ENCODE assay signal across 25 cellular contexts in genomic region chr2:23456881-23457760, GRCh38.
DNase-seq lines count a peak whose midpoint lies in the region; ATAC-seq, FAIRE-seq and TF ChIP-seq lines count a peak whose summit lies in the region.
"Had no signal": no experiment of that assay in that cellular context is flagged by ENCODE, and none has a peak within 500 bp of the region (broad histone marks: within the 10 kb centered on the region; RNA-seq: fewer than 3 reads in every experiment).

No MANE protein-coding gene starts in this region.

- no TSS peak for BruUV-seq in HepG2 (replicated peaks; lab: Mats Ljungman, UMichigan)

- CTCF ChIA-PET in HepG2 (lab: Yijun Ruan, JAX; ENCODE audit: low intra/inter-chr PET ratio, low total read pairs): no interaction called here

- peaks cover 0 to 4% of the 10 kb centered on the region in 2 donors for H3K4me1 ChIP-seq in right atrium auricular region
- H3K4me1 ChIP-seq in heart left ventricle: peaks cover 0 to 22% (median 0%) of the 10 kb centered on the region in 12 donors
- H3K4me1 ChIP-seq in astrocyte (ENCODE audit: insufficient read depth, low read length): peaks cover 11% of the 10 kb centered on the region
- no peaks in the 10 kb centered on the region for H3K4me1 ChIP-seq in HepG2 (ENCODE audit: insufficient read depth, low read length)
- H3K4me1 ChIP-seq in aorta (ENCODE audit: control insufficient read depth in 1 of 2, insufficient read depth in 2 of 2, low read length in 2 of 2): no peaks in the 10 kb centered on the region
- H3K4me1 ChIP-seq: Caco-2 had no signal

- FAIRE-seq in astrocyte (lab: Jason Lieb, UNC) (no peak), HepG2 (lab: Jason Lieb, UNC) (no peak)
- FAIRE-seq: keratinocyte had no signal

- no peaks in the 10 kb centered on the region for H3K36me3 ChIP-seq in right atrium auricular region
- H3K36me3 ChIP-seq in heart left ventricle: no peaks in the 10 kb centered on the region
- H3K36me3 ChIP-seq in astrocyte (ENCODE audit: insufficient read depth, low read length): no peaks in the 10 kb centered on the region
- H3K36me3 ChIP-seq in HepG2 (replicated peaks in 1 of 2; ENCODE audit: control insufficient read depth in 1 of 2, insufficient read depth in 2 of 2, low read length in 2 of 2): no peaks in the 10 kb centered on the region
- no peaks in the 10 kb centered on the region for H3K36me3 ChIP-seq in aorta (ENCODE audit: control insufficient read depth in 1 of 2, insufficient read depth in 2 of 2, low read length in 1 of 2)
- H3K36me3 ChIP-seq: gastrocnemius medialis, SJSA1, upper lobe of left lung had no signal

- no peak overlapping the region for H3K4me3 Mint-ChIP-seq in astrocyte (ENCODE audit: unreplicated experiment)
- no peak overlapping the region for H3K4me3 Mint-ChIP-seq in activated T-helper 1 cell treated with anti-CD3 and anti-CD28 coated beads, Interleukin-12 subunit alpha, Interleukin-12 subunit beta, Interleukin-2, Interleukin-4 antibody, amounts not matched to agents 30 ng/mL and 10 ng/mL and 1 ng/mL, durations not matched to agents 14 hours and 24 hours and 36 hours
- H3K4me3 Mint-ChIP-seq: activated CD4-positive, alpha-beta T cell treated with anti-CD3 and anti-CD28 coated beads, Interleukin-2, amount 10 ng/mL, durations not matched to agents 24 days and 14 days; activated naive CD4-positive, alpha-beta T cell treated with anti-CD3 and anti-CD28 coated beads, Interleukin-2, amount 10 ng/mL, durations not matched to agents 7 days and 5 days; activated T-cell treated with anti-CD3 and anti-CD28 coated beads, Interleukin-2, amount 50 U/mL, for 72 hours; T-helper 17 cell had no signal

- no peak for TF ChIP-seq EP300 in HepG2 (IDR thresholded peaks at IDR 0.05; ENCODE audit: low read depth in 2 of 2, low read length in 2 of 2)
- no peak for TF ChIP-seq EP300 in HepG2 (CRISPR knock-in tag; IDR thresholded peaks at IDR 0.05; ENCODE audit: borderline replicate concordance)

- peaks cover 2% of the 10 kb centered on the region for H3K9me3 Mint-ChIP-seq in astrocyte (ENCODE audit: unreplicated experiment)
- no peaks in the 10 kb centered on the region for H3K9me3 Mint-ChIP-seq in activated T-helper 1 cell treated with anti-CD3 and anti-CD28 coated beads, Interleukin-12 subunit alpha, Interleukin-12 subunit beta, Interleukin-2, Interleukin-4 antibody, amounts not matched to agents 30 ng/mL and 10 ng/mL and 1 ng/mL, durations not matched to agents 14 hours and 24 hours and 36 hours
- H3K9me3 Mint-ChIP-seq: activated CD4-positive, alpha-beta T cell treated with anti-CD3 and anti-CD28 coated beads, Interleukin-2, amount 10 ng/mL, durations not matched to agents 24 days and 14 days; activated naive CD4-positive, alpha-beta T cell treated with anti-CD3 and anti-CD28 coated beads, Interleukin-2, amount 10 ng/mL, durations not matched to agents 7 days and 5 days; activated T-cell treated with anti-CD3 and anti-CD28 coated beads, Interleukin-2, amount 50 U/mL, for 72 hours had no signal

- H3K4me1 Mint-ChIP-seq in astrocyte (ENCODE audit: low read depth, unreplicated experiment): peaks cover 25% of the 10 kb centered on the region
- peaks cover 23% of the 10 kb centered on the region for H3K4me1 Mint-ChIP-seq in activated T-helper 1 cell treated with anti-CD3 and anti-CD28 coated beads, Interleukin-12 subunit alpha, Interleukin-12 subunit beta, Interleukin-2, Interleukin-4 antibody, amounts not matched to agents 30 ng/mL and 10 ng/mL and 1 ng/mL, durations not matched to agents 14 hours and 24 hours and 36 hours (ENCODE audit: low read depth)

- no peaks in the 10 kb centered on the region for H3K9me3 ChIP-seq in right atrium auricular region
- H3K9me3 ChIP-seq in heart left ventricle: no peaks in the 10 kb centered on the region
- H3K9me3 ChIP-seq in astrocyte (ENCODE audit: insufficient read depth, low read depth, low read length): no peaks in the 10 kb centered on the region
- H3K9me3 ChIP-seq in HepG2 (ENCODE audit: low read length): no peaks in the 10 kb centered on the region
- H3K9me3 ChIP-seq in aorta (ENCODE audit: control insufficient read depth, low read length): no peaks in the 10 kb centered on the region
- H3K9me3 ChIP-seq: Caco-2, gastrocnemius medialis, SJSA1, upper lobe of left lung had no signal

- 90 to 94% (median 93%) methylated on average over 20 of the region's 20 CpGs for WGBS in heart left ventricle, 4 donors
- 60% methylated on average over 14 of the region's 20 CpGs for WGBS in HepG2 (ENCODE audit: low lambda C conversion rate)
- 94 to 95% methylated on average over 20 of the region's 20 CpGs for WGBS in aorta, 2 donors

- H2AFZ ChIP-seq in astrocyte (ENCODE audit: low read depth, low read length): no peak overlapping the region
- no peak overlapping the region for H2AFZ ChIP-seq in HepG2 (ENCODE audit: low read length)
- H2AFZ ChIP-seq: PC-9 had no signal

- H3K4me3 ChIP-seq in right atrium auricular region (no peak overlapping the region), heart left ventricle (no peak overlapping the region), astrocyte (ENCODE audit: insufficient read depth, low read depth, low read length) (no peak overlapping the region), HepG2 (replicated peaks in 1 of 3; ENCODE audit: insufficient read depth in 1 of 3, low read depth in 2 of 3, low read length in 3 of 3) (no peak overlapping the region), aorta (ENCODE audit: low read length in 2 of 2) (no peak overlapping the region)
- H3K4me3 ChIP-seq: gastrocnemius medialis, PC-9, SJSA1, upper lobe of left lung had no signal

- H3K4me2 ChIP-seq in astrocyte (ENCODE audit: low read length): no peak overlapping the region
- H3K4me2 ChIP-seq in HepG2 (ENCODE audit: low read depth, low read length): no peak overlapping the region
- H3K4me2 ChIP-seq: PC-9 had no signal

- POLR2A ChIA-PET in HepG2 (lab: Yijun Ruan, JAX): no interaction called here

- H3K9ac ChIP-seq in astrocyte (ENCODE audit: low read length) (no peak overlapping the region), HepG2 (ENCODE audit: insufficient read depth, low read depth, low read length) (no peak overlapping the region)

- H3K36me3 Mint-ChIP-seq in astrocyte (ENCODE audit: low read depth, unreplicated experiment): peaks cover 2% of the 10 kb centered on the region
- no peaks in the 10 kb centered on the region for H3K36me3 Mint-ChIP-seq in activated T-helper 1 cell treated with anti-CD3 and anti-CD28 coated beads, Interleukin-12 subunit alpha, Interleukin-12 subunit beta, Interleukin-2, Interleukin-4 antibody, amounts not matched to agents 30 ng/mL and 10 ng/mL and 1 ng/mL, durations not matched to agents 14 hours and 24 hours and 36 hours (ENCODE audit: low read depth)
- H3K36me3 Mint-ChIP-seq: activated naive CD4-positive, alpha-beta T cell treated with anti-CD3 and anti-CD28 coated beads, Interleukin-2, amount 10 ng/mL, durations not matched to agents 7 days and 5 days had no signal

- DNase-seq in right atrium auricular region (ENCODE audit: low spot score) (peak; percentile 47), heart left ventricle (no peak), astrocyte (ENCODE audit: low read depth) (peak; percentile 22), HepG2 (ENCODE audit: low spot score) (no peak), aorta (no peak)
- no peak for DNase-seq in activated T-helper 1 cell treated with anti-CD3 and anti-CD28 coated beads, Interleukin-12 subunit alpha, Interleukin-12 subunit beta, Interleukin-2, Interleukin-4 antibody, amounts not matched to agents 30 ng/mL and 10 ng/mL and 1 ng/mL, durations not matched to agents 14 hours and 24 hours and 36 hours (ENCODE audit: low spot score)
- DNase-seq: 8988T; activated CD4-positive, alpha-beta T cell treated with anti-CD3 and anti-CD28 coated beads, Interleukin-2, amount 10 ng/mL, durations not matched to agents 24 days and 14 days; activated naive CD4-positive, alpha-beta T cell treated with anti-CD3 and anti-CD28 coated beads, Interleukin-2, amount 10 ng/mL, durations not matched to agents 7 days and 5 days; activated T-cell treated with anti-CD3 and anti-CD28 coated beads, Interleukin-2, amount 50 U/mL, for 72 hours; Caco-2; DMS79 treated with DMSO at 0.1 percent for 48 hours; gastrocnemius medialis; NCI-H187 treated with DMSO at 0.1 percent for 48 hours; NCI-H446; occipital lobe; PC-9; stimulated activated CD4-positive, alpha-beta T cell treated with anti-CD3 and anti-CD28 coated beads, Interleukin-12 subunit alpha, Interleukin-12 subunit beta, amount 100 ng/mL, for 4 hours; T-helper 17 cell had no signal

- H3K27me3 Mint-ChIP-seq in astrocyte (ENCODE audit: low read depth, unreplicated experiment): peaks cover 26% of the 10 kb centered on the region
- H3K27me3 Mint-ChIP-seq in activated T-helper 1 cell treated with anti-CD3 and anti-CD28 coated beads, Interleukin-12 subunit alpha, Interleukin-12 subunit beta, Interleukin-2, Interleukin-4 antibody, amounts not matched to agents 30 ng/mL and 10 ng/mL and 1 ng/mL, durations not matched to agents 14 hours and 24 hours and 36 hours (ENCODE audit: insufficient read depth): peaks cover 19% of the 10 kb centered on the region

- H3K27ac ChIP-seq in right atrium auricular region (no peak overlapping the region), heart left ventricle (no peak overlapping the region), astrocyte (ENCODE audit: low read depth, low read length) (no peak overlapping the region), HepG2 (ENCODE audit: extremely low read length, insufficient read depth, low read length) (no peak overlapping the region), aorta (ENCODE audit: low read depth in 1 of 2, low read length in 2 of 2) (no peak overlapping the region)
- H3K27ac ChIP-seq: gastrocnemius medialis, PC-9, SJSA1, upper lobe of left lung, VCaP had no signal

- H3K79me2 ChIP-seq in astrocyte (ENCODE audit: insufficient read depth, low read length) (no peaks in the 10 kb centered on the region), HepG2 (ENCODE audit: insufficient read depth, low read length) (no peaks in the 10 kb centered on the region)

- in situ Hi-C loops in HepG2 (cut with HindIII; ENCODE audit: extremely low pct_ligation_motif_present, low pct_unique_long_range_greater_than_20kb): no loop called here

- TF ChIP-seq CTCF in right atrium auricular region (IDR thresholded peaks at IDR 0.05) (no peak), heart left ventricle (IDR thresholded peaks at IDR 0.05) (no peak), astrocyte (IDR thresholded peaks at IDR 0.05; ENCODE audit: insufficient read depth, low read depth, low read length) (no peak), HepG2 (CRISPR knock-in tag; IDR thresholded peaks at IDR 0.05) (no peak)

- intact Hi-C loops in heart left ventricle (cut with DNase I) (no loop called here), HepG2 (cut with micrococcal nuclease; ENCODE audit: unreplicated experiment) (no loop called here), aorta (cut with DNase I) (no loop called here)
- intact Hi-C loops in activated T-helper 1 cell treated with anti-CD3 and anti-CD28 coated beads, Interleukin-12 subunit alpha, Interleukin-12 subunit beta, Interleukin-2, Interleukin-4 antibody, amounts not matched to agents 30 ng/mL and 10 ng/mL and 1 ng/mL, durations not matched to agents 14 hours and 24 hours and 36 hours (cut with micrococcal nuclease): no loop called here

- TF ChIP-seq POLR2A in heart left ventricle (IDR thresholded peaks at IDR 0.05) (no peak), HepG2 (IDR thresholded peaks at IDR 0.05; ENCODE audit: insufficient read depth in 1 of 2, low read depth in 2 of 2, low read length in 2 of 2) (no peak)

- no peak for ATAC-seq in heart left ventricle
- peak; percentile 20; the same call in 1 of the 3 replicates for ATAC-seq in HepG2
- ATAC-seq in aorta (ENCODE audit: low FRiP score): peak; percentile 39
- ATAC-seq in GM21723 (IDR thresholded peaks at IDR 0.05; ENCODE audit: unreplicated experiment): no peak
- no peak for ATAC-seq in HG03175 (IDR thresholded peaks at IDR 0.05; ENCODE audit: unreplicated experiment)
- ATAC-seq: activated T-cell treated with anti-CD3 and anti-CD28 coated beads, Interleukin-2, amount 50 U/mL, for 72 hours; gastrocnemius medialis; T-helper 17 cell had no signal

- H4K20me1 ChIP-seq in astrocyte (ENCODE audit: insufficient read depth, low read length) (no peaks in the 10 kb centered on the region), HepG2 (ENCODE audit: insufficient read depth, low read length) (no peaks in the 10 kb centered on the region)

- H3K27ac Mint-ChIP-seq in astrocyte (ENCODE audit: unreplicated experiment): no peak overlapping the region
- no peak overlapping the region for H3K27ac Mint-ChIP-seq in activated T-helper 1 cell treated with anti-CD3 and anti-CD28 coated beads, Interleukin-12 subunit alpha, Interleukin-12 subunit beta, Interleukin-2, Interleukin-4 antibody, amounts not matched to agents 30 ng/mL and 10 ng/mL and 1 ng/mL, durations not matched to agents 14 hours and 24 hours and 36 hours
- H3K27ac Mint-ChIP-seq: activated CD4-positive, alpha-beta T cell treated with anti-CD3 and anti-CD28 coated beads, Interleukin-2, amount 10 ng/mL, durations not matched to agents 24 days and 14 days; activated naive CD4-positive, alpha-beta T cell treated with anti-CD3 and anti-CD28 coated beads, Interleukin-2, amount 10 ng/mL, durations not matched to agents 7 days and 5 days; activated T-cell treated with anti-CD3 and anti-CD28 coated beads, Interleukin-2, amount 50 U/mL, for 72 hours; T-helper 17 cell had no signal

- H3K27me3 ChIP-seq in right atrium auricular region (no peaks in the 10 kb centered on the region), heart left ventricle (peaks cover 0 to 4% (median 0%) of the 10 kb centered on the region in 9 donors), astrocyte (ENCODE audit: insufficient read depth, low read length) (peaks cover 7% of the 10 kb centered on the region), HepG2 (ENCODE audit: control insufficient read depth in 1 of 2, insufficient read depth in 2 of 2, low read length in 2 of 2) (peaks cover 1 to 9% of the 10 kb centered on the region in 2 experiments; a peak in 2 of 5 replicates), aorta (ENCODE audit: control insufficient read depth in 1 of 2, insufficient read depth in 2 of 2, low read length in 1 of 2) (no peaks in the 10 kb centered on the region)
- H3K27me3 ChIP-seq: gastrocnemius medialis, SJSA1, upper lobe of left lung had no signal

- no peak for TF ChIP-seq RAD21 in HepG2 (CRISPR knock-in tag; IDR thresholded peaks at IDR 0.05)

Comparison
In these comparisons a context has a peak if more than half of its experiments do, and no peak if none do; other contexts are left out.
1. DNase-seq: peak in right atrium auricular region (single experiment) and astrocyte (single experiment); none in heart left ventricle (0 of 5), HepG2 (single experiment), aorta (0 of 2) and activated T-helper 1 cell treated with anti-CD3 and anti-CD28 coated beads, Interleukin-12 subunit alpha, Interleukin-12 subunit beta, Interleukin-2, Interleukin-4 antibody, amounts not matched to agents 30 ng/mL and 10 ng/mL and 1 ng/mL, durations not matched to agents 14 hours and 24 hours and 36 hours (single experiment).
2. ATAC-seq: peak in HepG2 (single experiment) and aorta (single experiment); none in heart left ventricle (0 of 4), GM21723 (single experiment) and HG03175 (single experiment).